In the genomic region with DNA sequence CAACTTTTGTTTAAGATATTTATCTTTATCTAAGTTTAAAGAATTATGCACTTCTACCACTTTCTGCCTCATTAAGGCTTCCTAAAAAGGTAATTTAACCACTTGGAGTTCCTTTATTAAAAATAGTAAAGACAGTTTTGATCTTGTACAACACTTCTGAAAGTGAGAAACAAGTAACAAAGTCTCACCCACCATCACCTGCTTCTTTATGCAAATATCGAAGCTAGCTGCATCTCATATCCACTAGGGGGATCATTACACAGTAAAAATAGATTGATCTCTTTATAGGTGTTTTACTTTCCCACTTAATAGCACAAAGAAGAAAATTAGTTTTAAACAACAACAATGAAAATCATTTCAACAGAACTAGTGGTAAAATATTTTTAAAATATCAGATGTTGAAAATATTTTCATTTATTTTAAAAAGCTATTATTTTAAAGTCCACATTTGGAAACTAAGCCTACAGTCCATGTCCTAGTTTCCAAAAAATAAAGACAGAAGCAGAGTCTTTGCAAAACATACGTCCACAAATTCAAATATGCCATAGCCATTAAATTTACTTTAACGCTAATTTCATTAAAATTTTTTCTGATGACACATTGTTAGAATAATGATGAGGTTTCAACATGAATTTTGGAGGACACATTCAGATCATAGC, we compare ENCODE assay signal across 8 cellular contexts.
DNase-seq lines count a peak whose midpoint lies in the region; ATAC-seq and TF ChIP-seq lines count a peak whose summit lies in the region.

No MANE protein-coding gene starts in this region.

- whole genome bisulfite sequencing in esophagus muscularis mucosa, result 56% methylated on average over 3 of the region's 3 CpGs
- 67 to 74% methylated on average over 3 of the region's 3 CpGs for WGBS in testis, 2 donors

- DNase-seq in BE2C (no peak), NCI-H748 treated with DMSO at 0.1 percent for 48 hours (lab: John Stamatoyannopoulos, UW) (peak; percentile 28), esophagus muscularis mucosa (ENCODE audit: extremely low spot score) (no peak), testis (no peak), ascending aorta (ENCODE audit: low spot score in 2 of 2) (no peak), cerebellum (ENCODE audit: low spot score) (no peak)

- ATAC-seq in GM19035 (IDR thresholded peaks at IDR 0.05; ENCODE audit: unreplicated experiment) (peak; percentile 98), HG03095 (IDR thresholded peaks at IDR 0.05; ENCODE audit: unreplicated experiment) (peak; percentile 94)

- no peak overlapping the region for H3K4me3 ChIP-seq in BE2C (ENCODE audit: low read depth, low read length)
- H3K4me3 ChIP-seq in esophagus muscularis mucosa, result no peak overlapping the region
- no peak overlapping the region for H3K4me3 ChIP-seq in testis
- H3K4me3 ChIP-seq in ascending aorta, result no peak overlapping the region

- H3K27me3 ChIP-seq in BE2C, result no peaks in the 10 kb centered on the region
- no peaks in the 10 kb centered on the region for H3K27me3 ChIP-seq in esophagus muscularis mucosa
- no peaks in the 10 kb centered on the region for H3K27me3 ChIP-seq in testis
- no peaks in the 10 kb centered on the region for H3K27me3 ChIP-seq in ascending aorta

- H3K9me3 ChIP-seq in BE2C (no peaks in the 10 kb centered on the region), esophagus muscularis mucosa (no peaks in the 10 kb centered on the region), testis (no peaks in the 10 kb centered on the region), ascending aorta (no peaks in the 10 kb centered on the region)

- TF ChIP-seq EP300 in esophagus muscularis mucosa (IDR thresholded peaks at IDR 0.05), result no peak

- intact Hi-C loops in esophagus muscularis mucosa (cut with DNase I) (no loop called here), testis (cut with DNase I; ENCODE audit: low total_unique reads) (no loop called here), ascending aorta (cut with DNase I) (no loop called here)

- H3K27ac ChIP-seq in esophagus muscularis mucosa (replicated peaks in 1 of 4) (no peak overlapping the region), testis (no peak overlapping the region), ascending aorta (no peak overlapping the region)

- no peaks in the 10 kb centered on the region for H3K36me3 ChIP-seq in BE2C
- H3K36me3 ChIP-seq in esophagus muscularis mucosa, result no peaks in the 10 kb centered on the region
- no peaks in the 10 kb centered on the region for H3K36me3 ChIP-seq in testis (ENCODE audit: low read depth, missing control alignments)
- H3K36me3 ChIP-seq in ascending aorta, result no peaks in the 10 kb centered on the region

- TF ChIP-seq CTCF in BE2C (IDR thresholded peaks at IDR 0.05; ENCODE audit: low read depth, low read length), result peak; percentile 57
- peak in 2 of 3 experiments; percentile 25 to 50 for TF ChIP-seq CTCF in esophagus muscularis mucosa (IDR thresholded peaks at IDR 0.05)
- peak; percentile 31 to 54 (median 33) for TF ChIP-seq CTCF in testis (IDR thresholded peaks at IDR 0.05)
- TF ChIP-seq CTCF in ascending aorta (IDR thresholded peaks at IDR 0.05), result peak in 1 of 3 experiments; percentile 45

- H3K4me1 ChIP-seq in BE2C (no peaks in the 10 kb centered on the region), esophagus muscularis mucosa (no peaks in the 10 kb centered on the region), testis (no peaks in the 10 kb centered on the region), ascending aorta (peaks cover 0 to 5% of the 10 kb centered on the region in 2 donors)

- TF ChIP-seq POLR2A in esophagus muscularis mucosa (IDR thresholded peaks at IDR 0.05; ENCODE audit: low read depth) (no peak), testis (IDR thresholded peaks at IDR 0.05) (no peak)
